Comparison of ENCODE assay signal across 21 cellular contexts in the genomic region with DNA sequence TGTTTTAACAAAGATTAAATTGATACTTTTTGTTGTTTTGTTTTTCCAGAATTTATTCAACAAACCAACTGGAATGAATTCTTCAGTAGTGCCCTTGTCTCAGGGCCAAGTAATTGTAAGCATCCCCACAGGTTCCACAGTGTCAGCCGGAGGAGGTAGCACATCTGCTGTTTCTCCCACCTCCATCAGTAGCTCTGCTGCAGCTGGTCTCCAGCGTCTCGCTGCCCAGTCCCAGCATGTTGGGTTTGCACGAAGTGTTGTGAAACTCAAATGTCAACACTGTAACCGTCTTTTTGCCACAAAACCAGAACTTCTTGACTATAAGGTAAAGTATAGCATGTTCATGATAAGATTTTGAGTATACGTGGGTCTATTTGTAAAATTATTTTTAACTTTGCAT.
"Had no signal": no experiment of that assay in that cellular context is flagged by ENCODE, and none has a peak within 500 bp of the region (broad histone marks: within the 10 kb centered on the region; RNA-seq: fewer than 3 reads in every experiment).

No MANE protein-coding gene starts in this region.

- H3K27ac ChIP-seq: cardiac muscle cell, epithelial cell of prostate, gastroesophageal sphincter, stomach, suprapubic skin, tibial nerve had no signal

- H3K4me1 ChIP-seq: gastroesophageal sphincter, stomach, suprapubic skin, tibial nerve had no signal

- H3K4me3 ChIP-seq: cardiac muscle cell, gastroesophageal sphincter, stomach, suprapubic skin, tibial nerve had no signal

- H3K9me3 Mint-ChIP-seq: activated CD4-positive, alpha-beta memory T cell treated with anti-CD3 and anti-CD28 coated beads, Interleukin-2, amount 10 ng/mL, durations not matched to agents 7 days and 5 days; activated CD4-positive, alpha-beta T cell treated with anti-CD3 and anti-CD28 coated beads, Interleukin-2, amount 10 ng/mL, durations not matched to agents 24 days and 14 days; activated naive CD4-positive, alpha-beta T cell treated with anti-CD3 and anti-CD28 coated beads, Interleukin-2, amount 10 ng/mL, durations not matched to agents 7 days and 5 days; memory B cell; nephron; stimulated activated effector memory CD8-positive, alpha-beta T cell treated with anti-CD3 and anti-CD28 coated beads, Interleukin-12 subunit alpha, Interleukin-12 subunit beta, amount 100 ng/mL, for 72 hours had no signal

- ATAC-seq: gastroesophageal sphincter; left ventricle myocardium superior; sciatic nerve; stimulated activated effector memory CD8-positive, alpha-beta T cell treated with anti-CD3 and anti-CD28 coated beads, Interleukin-12 subunit alpha, Interleukin-12 subunit beta, amount 100 ng/mL, for 72 hours had no signal

- H3K4me3 Mint-ChIP-seq: activated CD4-positive, alpha-beta memory T cell treated with anti-CD3 and anti-CD28 coated beads, Interleukin-2, amount 10 ng/mL, durations not matched to agents 7 days and 5 days; activated CD4-positive, alpha-beta T cell treated with anti-CD3 and anti-CD28 coated beads, Interleukin-2, amount 10 ng/mL, durations not matched to agents 24 days and 14 days; activated naive CD4-positive, alpha-beta T cell treated with anti-CD3 and anti-CD28 coated beads, Interleukin-2, amount 10 ng/mL, durations not matched to agents 7 days and 5 days; memory B cell; nephron; stimulated activated effector memory CD8-positive, alpha-beta T cell treated with anti-CD3 and anti-CD28 coated beads, Interleukin-12 subunit alpha, Interleukin-12 subunit beta, amount 100 ng/mL, for 72 hours had no signal

- H3K27me3 ChIP-seq: cardiac muscle cell, gastroesophageal sphincter, stomach, suprapubic skin, tibial nerve had no signal

- DNase-seq: activated CD4-positive, alpha-beta memory T cell treated with anti-CD3 and anti-CD28 coated beads, Interleukin-2, amount 10 ng/mL, durations not matched to agents 7 days and 5 days; activated CD4-positive, alpha-beta T cell treated with anti-CD3 and anti-CD28 coated beads, Interleukin-2, amount 10 ng/mL, durations not matched to agents 24 days and 14 days; activated effector memory CD4-positive, alpha-beta T cell treated with anti-CD3 and anti-CD28 coated beads, Interleukin-2, amount 50 U/mL, for 16 hours; activated naive CD4-positive, alpha-beta T cell treated with anti-CD3 and anti-CD28 coated beads, Interleukin-2, amount 10 ng/mL, durations not matched to agents 7 days and 5 days; amygdala; cortex of kidney; head of caudate nucleus; left ventricle myocardium superior; small intestine; stimulated activated CD4-positive, alpha-beta T cell treated with anti-CD3 and anti-CD28 coated beads, Interleukin-2, amount 100 ng/mL, for 24 hours; stomach; T-helper 9 cell had no signal

- H3K27ac Mint-ChIP-seq: activated CD4-positive, alpha-beta memory T cell treated with anti-CD3 and anti-CD28 coated beads, Interleukin-2, amount 10 ng/mL, durations not matched to agents 7 days and 5 days; activated CD4-positive, alpha-beta T cell treated with anti-CD3 and anti-CD28 coated beads, Interleukin-2, amount 10 ng/mL, durations not matched to agents 24 days and 14 days; activated naive CD4-positive, alpha-beta T cell treated with anti-CD3 and anti-CD28 coated beads, Interleukin-2, amount 10 ng/mL, durations not matched to agents 7 days and 5 days; memory B cell; nephron had no signal

- H3K4me1 Mint-ChIP-seq: activated CD4-positive, alpha-beta memory T cell treated with anti-CD3 and anti-CD28 coated beads, Interleukin-2, amount 10 ng/mL, durations not matched to agents 7 days and 5 days; activated naive CD4-positive, alpha-beta T cell treated with anti-CD3 and anti-CD28 coated beads, Interleukin-2, amount 10 ng/mL, durations not matched to agents 7 days and 5 days; memory B cell; nephron; stimulated activated effector memory CD8-positive, alpha-beta T cell treated with anti-CD3 and anti-CD28 coated beads, Interleukin-12 subunit alpha, Interleukin-12 subunit beta, amount 100 ng/mL, for 72 hours had no signal

- H3K27me3 Mint-ChIP-seq: activated CD4-positive, alpha-beta memory T cell treated with anti-CD3 and anti-CD28 coated beads, Interleukin-2, amount 10 ng/mL, durations not matched to agents 7 days and 5 days; activated CD4-positive, alpha-beta T cell treated with anti-CD3 and anti-CD28 coated beads, Interleukin-2, amount 10 ng/mL, durations not matched to agents 24 days and 14 days; activated naive CD4-positive, alpha-beta T cell treated with anti-CD3 and anti-CD28 coated beads, Interleukin-2, amount 10 ng/mL, durations not matched to agents 7 days and 5 days; memory B cell had no signal

- H3K9me3 ChIP-seq: gastroesophageal sphincter, stomach, suprapubic skin, tibial nerve had no signal
